In the genomic region with DNA sequence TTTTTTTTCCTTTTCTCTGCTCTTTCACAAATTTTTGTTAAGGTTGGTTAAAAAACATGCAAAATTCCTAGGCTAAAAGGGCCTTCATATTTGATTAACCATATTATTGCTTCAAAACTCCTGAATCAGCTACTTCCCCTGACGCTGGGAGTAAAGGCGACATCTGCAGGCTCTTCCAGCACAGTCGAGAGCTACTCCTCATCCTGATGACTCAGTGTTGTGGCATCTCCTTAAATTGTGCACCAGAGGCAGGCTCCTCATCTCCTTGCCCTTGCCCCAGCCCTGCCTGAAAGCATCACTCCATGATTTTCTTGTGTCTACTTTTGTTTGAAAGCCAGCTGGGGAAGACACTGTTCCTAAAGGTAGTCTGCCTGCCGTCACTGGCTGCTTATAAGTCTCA, we compare ENCODE assay signal across 18 cellular contexts. TPM values are rescaled to one million over a fixed set of nuclear protein-coding genes. Genes with fewer than 3 reads are reported as not detected.
DNase-seq lines count a peak whose midpoint lies in the region; ATAC-seq lines count a peak whose summit lies in the region.
"Had no signal": no experiment of that assay in that cellular context is flagged by ENCODE, and none has a peak within 500 bp of the region (broad histone marks: within the 10 kb centered on the region; RNA-seq: fewer than 3 reads in every experiment).

No MANE protein-coding gene starts in this region.

- DNase-seq in COLO829 (ENCODE audit: low spot score) (peak; percentile 13), HT-29 (ENCODE audit: low spot score) (peak; percentile 22), RKO (ENCODE audit: low spot score) (peak; percentile 83), iPS-NIHi7 (ENCODE audit: extremely low spot score) (peak; percentile 60), activated T-cell treated with anti-CD3 and anti-CD28 coated beads for 4 hours (no peak), SHP77 (lab: John Stamatoyannopoulos, UW) (no peak)
- DNase-seq: CD8-positive, alpha-beta T cell; DND-41; HCEC 1CT; KBM-7; NCI-H1417 treated with DMSO at 0.1 percent for 48 hours; NCI-H2029; NCI-H510A; NCI-H82; RPMI8226; SK-N-SH had no signal

- ATAC-seq in GM21529 (IDR thresholded peaks at IDR 0.05; ENCODE audit: unreplicated experiment) (no peak), GM18861 (IDR thresholded peaks at IDR 0.05; ENCODE audit: unreplicated experiment) (no peak)
- ATAC-seq: CD8-positive, alpha-beta T cell had no signal

RNA-seq across cellular contexts. Expression of a gene that starts 24.5 kb away (rescaled TPM):
- total RNA-seq in HT-29 (2014; rRNA removed; shearing (Covaris generic)) = not detected in 2 replicates
- total RNA-seq: CD8-positive, alpha-beta T cell had no signal

Comparison
In these comparisons a context has a peak if more than half of its experiments do, and no peak if none do; other contexts are left out.
1. DNase-seq: peak in COLO829 (single experiment), HT-29 (single experiment), RKO (single experiment) and iPS-NIHi7 (single experiment); none in activated T-cell treated with anti-CD3 and anti-CD28 coated beads for 4 hours (single experiment) and SHP77 (0 of 2).